In the genomic region with DNA sequence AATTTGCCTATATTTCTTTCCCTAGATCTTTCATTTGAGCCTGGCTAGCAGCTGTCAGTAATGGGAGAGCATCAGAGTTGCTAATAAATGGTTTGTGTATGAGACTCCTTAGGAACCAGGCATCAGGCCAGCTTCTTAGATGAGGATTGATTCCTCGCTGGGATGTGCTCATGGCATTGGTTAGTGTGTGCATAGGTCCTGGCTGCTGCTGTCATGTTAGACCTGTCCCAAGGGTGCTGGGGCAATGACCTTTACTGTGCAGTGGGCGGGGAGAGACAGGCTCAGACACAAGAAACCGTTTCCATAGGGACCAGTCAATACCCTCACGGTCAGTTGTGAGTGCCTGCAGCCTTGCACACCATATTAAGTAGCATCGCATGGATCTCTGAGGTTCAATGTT, we compare ENCODE assay signal across 15 cellular contexts.
A peak's percentile ranks its signal among the peaks of the same experiment; 100 is the strongest.
DNase-seq lines count a peak whose midpoint lies in the region; ATAC-seq and TF ChIP-seq lines count a peak whose summit lies in the region.
"Had no signal": no experiment of that assay in that cellular context is flagged by ENCODE, and none has a peak within 500 bp of the region (broad histone marks: within the 10 kb centered on the region; RNA-seq: fewer than 3 reads in every experiment).

No MANE protein-coding gene starts in this region.

- no peak for TF ChIP-seq CTCF in astrocyte of the spinal cord (IDR thresholded peaks at IDR 0.05; ENCODE audit: low read depth, low read length)

- peak; percentile 57 for DNase-seq in DMS 273 (lab: John Stamatoyannopoulos, UW; ENCODE audit: unreplicated experiment)
- no peak for DNase-seq in DMS 273 treated with DMSO at 0.1 percent for 48 hours (lab: John Stamatoyannopoulos, UW)
- peak; percentile 25 for DNase-seq in astrocyte of the spinal cord (ENCODE audit: low read depth, low spot score)
- peak; percentile 43 for DNase-seq in retina
- no peak for DNase-seq in NCI-H2081 (lab: John Stamatoyannopoulos, UW)
- no peak for DNase-seq in stimulated activated CD4-positive, alpha-beta T cell treated with anti-CD3 and anti-CD28 coated beads, Interleukin-4, amount 100 ng/mL, for 24 hours
- DNase-seq: adrenal gland; CD4-positive, CD25-positive, alpha-beta regulatory T cell; kidney glomerular epithelial cell; MV-4-11; SIG-M5; stimulated activated CD4-positive, alpha-beta T cell treated with anti-CD3 and anti-CD28 coated beads, Interleukin-15, amount 100 ng/mL, for 24 hours; testis had no signal

- in situ Hi-C loops in astrocyte of the spinal cord (cut with HindIII; ENCODE audit: low sequenced_read_pairs): no loop called here

- no peak overlapping the region for H3K4me3 ChIP-seq in astrocyte of the spinal cord (ENCODE audit: low read depth, low read length)
- H3K4me3 ChIP-seq: adrenal gland, testis had no signal

- ATAC-seq in HG03135 (IDR thresholded peaks at IDR 0.05; ENCODE audit: unreplicated experiment): peak; percentile 11
- no peak for ATAC-seq in GM18909 (IDR thresholded peaks at IDR 0.05; ENCODE audit: poor library complexity, unreplicated experiment)

Comparison
In these comparisons a context has a peak if more than half of its experiments do, and no peak if none do; other contexts are left out.
1. DNase-seq: peak in DMS 273 (single experiment), astrocyte of the spinal cord (single experiment) and retina (single experiment); none in DMS 273 treated with DMSO at 0.1 percent for 48 hours (single experiment), NCI-H2081 (0 of 2) and stimulated activated CD4-positive, alpha-beta T cell treated with anti-CD3 and anti-CD28 coated beads, Interleukin-4, amount 100 ng/mL, for 24 hours (single experiment).